1 cellular context compared by ENCODE assay signal in genomic region chr3:46971742-46972141, GRCh38.
TF ChIP-seq lines count a peak whose summit lies in the region.

No MANE protein-coding gene starts in this region.

TF ChIP-seq in K562, 482 proteins besides CTCF, POLR2A, EP300 and RAD21 (continued from another document and continues in another):
- TF ChIP-seq, protein P1, sequence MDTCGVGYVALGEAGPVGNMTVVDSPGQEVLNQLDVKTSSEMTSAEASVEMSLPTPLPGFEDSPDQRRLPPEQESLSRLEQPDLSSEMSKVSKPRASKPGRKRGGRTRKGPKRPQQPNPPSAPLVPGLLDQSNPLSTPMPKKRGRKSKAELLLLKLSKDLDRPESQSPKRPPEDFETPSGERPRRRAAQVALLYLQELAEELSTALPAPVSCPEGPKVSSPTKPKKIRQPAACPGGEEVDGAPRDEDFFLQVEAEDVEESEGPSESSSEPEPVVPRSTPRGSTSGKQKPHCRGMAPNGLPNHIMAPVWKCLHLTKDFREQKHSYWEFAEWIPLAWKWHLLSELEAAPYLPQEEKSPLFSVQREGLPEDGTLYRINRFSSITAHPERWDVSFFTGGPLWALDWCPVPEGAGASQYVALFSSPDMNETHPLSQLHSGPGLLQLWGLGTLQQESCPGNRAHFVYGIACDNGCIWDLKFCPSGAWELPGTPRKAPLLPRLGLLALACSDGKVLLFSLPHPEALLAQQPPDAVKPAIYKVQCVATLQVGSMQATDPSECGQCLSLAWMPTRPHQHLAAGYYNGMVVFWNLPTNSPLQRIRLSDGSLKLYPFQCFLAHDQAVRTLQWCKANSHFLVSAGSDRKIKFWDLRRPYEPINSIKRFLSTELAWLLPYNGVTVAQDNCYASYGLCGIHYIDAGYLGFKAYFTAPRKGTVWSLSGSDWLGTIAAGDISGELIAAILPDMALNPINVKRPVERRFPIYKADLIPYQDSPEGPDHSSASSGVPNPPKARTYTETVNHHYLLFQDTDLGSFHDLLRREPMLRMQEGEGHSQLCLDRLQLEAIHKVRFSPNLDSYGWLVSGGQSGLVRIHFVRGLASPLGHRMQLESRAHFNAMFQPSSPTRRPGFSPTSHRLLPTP (IDR thresholded peaks at IDR 0.05; ENCODE audit: borderline replicate concordance, extremely low read depth, insufficient read length), result no peak
- no peak for TF ChIP-seq USF1 (CRISPR knock-in tag; IDR thresholded peaks at IDR 0.05)
- TF ChIP-seq, protein P2, sequence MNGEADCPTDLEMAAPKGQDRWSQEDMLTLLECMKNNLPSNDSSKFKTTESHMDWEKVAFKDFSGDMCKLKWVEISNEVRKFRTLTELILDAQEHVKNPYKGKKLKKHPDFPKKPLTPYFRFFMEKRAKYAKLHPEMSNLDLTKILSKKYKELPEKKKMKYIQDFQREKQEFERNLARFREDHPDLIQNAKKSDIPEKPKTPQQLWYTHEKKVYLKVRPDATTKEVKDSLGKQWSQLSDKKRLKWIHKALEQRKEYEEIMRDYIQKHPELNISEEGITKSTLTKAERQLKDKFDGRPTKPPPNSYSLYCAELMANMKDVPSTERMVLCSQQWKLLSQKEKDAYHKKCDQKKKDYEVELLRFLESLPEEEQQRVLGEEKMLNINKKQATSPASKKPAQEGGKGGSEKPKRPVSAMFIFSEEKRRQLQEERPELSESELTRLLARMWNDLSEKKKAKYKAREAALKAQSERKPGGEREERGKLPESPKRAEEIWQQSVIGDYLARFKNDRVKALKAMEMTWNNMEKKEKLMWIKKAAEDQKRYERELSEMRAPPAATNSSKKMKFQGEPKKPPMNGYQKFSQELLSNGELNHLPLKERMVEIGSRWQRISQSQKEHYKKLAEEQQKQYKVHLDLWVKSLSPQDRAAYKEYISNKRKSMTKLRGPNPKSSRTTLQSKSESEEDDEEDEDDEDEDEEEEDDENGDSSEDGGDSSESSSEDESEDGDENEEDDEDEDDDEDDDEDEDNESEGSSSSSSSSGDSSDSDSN (IDR thresholded peaks at IDR 0.05; ENCODE audit: borderline replicate concordance in 1 of 2, low read depth in 2 of 2, low read length in 2 of 2), result no peak
- TF ChIP-seq, protein P3, sequence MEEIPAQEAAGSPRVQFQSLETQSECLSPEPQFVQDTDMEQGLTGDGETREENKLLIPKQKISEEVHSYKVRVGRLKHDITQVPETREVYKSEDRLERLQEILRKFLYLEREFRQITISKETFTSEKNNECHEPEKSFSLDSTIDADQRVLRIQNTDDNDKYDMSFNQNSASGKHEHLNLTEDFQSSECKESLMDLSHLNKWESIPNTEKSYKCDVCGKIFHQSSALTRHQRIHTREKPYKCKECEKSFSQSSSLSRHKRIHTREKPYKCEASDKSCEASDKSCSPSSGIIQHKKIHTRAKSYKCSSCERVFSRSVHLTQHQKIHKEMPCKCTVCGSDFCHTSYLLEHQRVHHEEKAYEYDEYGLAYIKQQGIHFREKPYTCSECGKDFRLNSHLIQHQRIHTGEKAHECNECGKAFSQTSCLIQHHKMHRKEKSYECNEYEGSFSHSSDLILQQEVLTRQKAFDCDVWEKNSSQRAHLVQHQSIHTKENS (CRISPR knock-in tag; IDR thresholded peaks at IDR 0.05), result no peak
- no peak for TF ChIP-seq ZNF274 (IDR thresholded peaks at IDR 0.05; ENCODE audit: borderline replicate concordance, low read depth, low read length)
- TF ChIP-seq FOXM1 (IDR thresholded peaks at IDR 0.05; ENCODE audit: low read depth), result peak; percentile 9; the same call in 1 of the 2 replicates
- TF ChIP-seq FOXM1 (CRISPR knock-in tag; IDR thresholded peaks at IDR 0.05; ENCODE audit: low read depth), result no peak
- peak; percentile 79 for TF ChIP-seq ETV1 (tag; conservative IDR thresholded peaks at IDR 0.05; ENCODE audit: low read depth)
- TF ChIP-seq GATAD2A (IDR thresholded peaks at IDR 0.05), result no peak
- TF ChIP-seq ZFX (CRISPR knock-in tag; IDR thresholded peaks at IDR 0.05), result no peak
- TF ChIP-seq FOXJ2 (tag; IDR thresholded peaks at IDR 0.05), result no peak
- TF ChIP-seq NCOA2 (IDR thresholded peaks at IDR 0.05; ENCODE audit: partially characterized antibody in 2 of 2), result no peak
- TF ChIP-seq ARNT (IDR thresholded peaks at IDR 0.05), result no peak
- TF ChIP-seq ZNF41 (CRISPR knock-in tag; conservative IDR thresholded peaks at IDR 0.05), result no peak
- TF ChIP-seq ELF2 (CRISPR knock-in tag; IDR thresholded peaks at IDR 0.05), result no peak
- no peak for TF ChIP-seq POLR2B (IDR thresholded peaks at IDR 0.05; ENCODE audit: low read depth, partially characterized antibody)
- TF ChIP-seq EWSR1 (IDR thresholded peaks at IDR 0.05; ENCODE audit: borderline replicate concordance, low read depth, partially characterized antibody), result no peak
- TF ChIP-seq ZFP1 (CRISPR knock-in tag; IDR thresholded peaks at IDR 0.05), result no peak
- no peak for TF ChIP-seq SNIP1 (IDR thresholded peaks at IDR 0.05; ENCODE audit: low read depth)
- no peak for TF ChIP-seq ATF4 (CRISPR knock-in tag; IDR thresholded peaks at IDR 0.05)
- TF ChIP-seq CXXC5 (CRISPR knock-in tag; IDR thresholded peaks at IDR 0.05), result 0 out of 2 replicates have a peak, but pooled peaks have one; percentile 24
- TF ChIP-seq IRF1 (CRISPR knock-in tag; IDR thresholded peaks at IDR 0.05; ENCODE audit: borderline replicate concordance), result no peak
- TF ChIP-seq TCFL5 (CRISPR knock-in tag; conservative IDR thresholded peaks at IDR 0.05), result no peak
- TF ChIP-seq ETV6 (IDR thresholded peaks at IDR 0.05; ENCODE audit: borderline replicate concordance in 1 of 2, low read depth in 2 of 2, low read length in 1 of 2), result 0 out of 4 replicates have a peak, but pooled peaks of 1 of the 2 experiments have one; percentile 31
- no peak for TF ChIP-seq ETV6 (CRISPR knock-in tag; IDR thresholded peaks at IDR 0.05; ENCODE audit: borderline replicate concordance)
- TF ChIP-seq ZNF436 (CRISPR knock-in tag; IDR thresholded peaks at IDR 0.05), result no peak
- TF ChIP-seq SIN3B (IDR thresholded peaks at IDR 0.05; ENCODE audit: low read depth), result no peak
- no peak for TF ChIP-seq PTBP1 (IDR thresholded peaks at IDR 0.05; ENCODE audit: low read depth, low read length)
- no peak for TF ChIP-seq C11orf30 (IDR thresholded peaks at IDR 0.05; ENCODE audit: low read depth)
- TF ChIP-seq NFIC (IDR thresholded peaks at IDR 0.05), result no peak
- peak; percentile 34; the same call in 1 of the 2 replicates for TF ChIP-seq STAT5A (IDR thresholded peaks at IDR 0.05; ENCODE audit: borderline replicate concordance, low read length)
- TF ChIP-seq CCNT2 (IDR thresholded peaks at IDR 0.05; ENCODE audit: borderline replicate concordance, extremely low read depth, insufficient read length, low read depth, low read length), result no peak
- no peak for TF ChIP-seq ZNF324 (CRISPR knock-in tag; IDR thresholded peaks at IDR 0.05)
- TF ChIP-seq TCF3 (CRISPR knock-in tag; IDR thresholded peaks at IDR 0.05), result peak; percentile 88
- TF ChIP-seq, protein P4, sequence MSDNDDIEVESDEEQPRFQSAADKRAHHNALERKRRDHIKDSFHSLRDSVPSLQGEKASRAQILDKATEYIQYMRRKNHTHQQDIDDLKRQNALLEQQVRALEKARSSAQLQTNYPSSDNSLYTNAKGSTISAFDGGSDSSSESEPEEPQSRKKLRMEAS (CRISPR knock-in tag; IDR thresholded peaks at IDR 0.05), result no peak
- TF ChIP-seq XRCC5 (IDR thresholded peaks at IDR 0.05; ENCODE audit: low read depth, low read length), result no peak
- TF ChIP-seq SIX5 (IDR thresholded peaks at IDR 0.05; ENCODE audit: borderline replicate concordance in 1 of 2, insufficient read depth in 1 of 2, low read depth in 1 of 2, low read length in 2 of 2), result no peak
- no peak for TF ChIP-seq ZNF398 (CRISPR knock-in tag; IDR thresholded peaks at IDR 0.05)
- TF ChIP-seq HIVEP1 (CRISPR knock-in tag; IDR thresholded peaks at IDR 0.05), result no peak
- no peak for TF ChIP-seq ATF1 (CRISPR knock-in tag; IDR thresholded peaks at IDR 0.05)
- TF ChIP-seq ATF1 (tag; IDR thresholded peaks at IDR 0.05), result no peak
- TF ChIP-seq ZNF75A (CRISPR knock-in tag; IDR thresholded peaks at IDR 0.05), result no peak
- no peak for TF ChIP-seq XRCC3 (IDR thresholded peaks at IDR 0.05)
- no peak for TF ChIP-seq ZNF24 (IDR thresholded peaks at IDR 0.05)
- TF ChIP-seq SMARCC2 (IDR thresholded peaks at IDR 0.05; ENCODE audit: low read depth), result peak; percentile 65; the same call in 1 of the 2 replicates
- no peak for TF ChIP-seq ELF1 (tag; IDR thresholded peaks at IDR 0.05)
- TF ChIP-seq HINFP (tag; conservative IDR thresholded peaks at IDR 0.05; ENCODE audit: low read depth), result no peak
- TF ChIP-seq ETV5 (CRISPR knock-in tag; IDR thresholded peaks at IDR 0.05; ENCODE audit: low read depth), result no peak
- no peak for TF ChIP-seq MCM5 (IDR thresholded peaks at IDR 0.05; ENCODE audit: low read depth)
- no peak for TF ChIP-seq THRB (CRISPR knock-in tag; conservative IDR thresholded peaks at IDR 0.05)
- peak; percentile 92 for TF ChIP-seq ARID1B (IDR thresholded peaks at IDR 0.05)
- no peak for TF ChIP-seq HDAC3 (IDR thresholded peaks at IDR 0.05; ENCODE audit: borderline replicate concordance, partially characterized antibody)
- no peak for TF ChIP-seq SIN3A (IDR thresholded peaks at IDR 0.05; ENCODE audit: borderline replicate concordance in 2 of 2, control insufficient read depth in 1 of 2, low read depth in 2 of 2, low read length in 2 of 2)
- TF ChIP-seq ETS1 (conservative IDR thresholded peaks at IDR 0.05; ENCODE audit: control insufficient read depth, low read depth, low read length), result no peak
- no peak for TF ChIP-seq TARDBP (IDR thresholded peaks at IDR 0.05)
- TF ChIP-seq ZBTB7A (IDR thresholded peaks at IDR 0.05; ENCODE audit: borderline replicate concordance, control insufficient read depth, low read depth, low read length), result peak; percentile 40; the same call in 1 of the 2 replicates
